ENCODE assay signal across 1 cellular context in the genomic region with DNA sequence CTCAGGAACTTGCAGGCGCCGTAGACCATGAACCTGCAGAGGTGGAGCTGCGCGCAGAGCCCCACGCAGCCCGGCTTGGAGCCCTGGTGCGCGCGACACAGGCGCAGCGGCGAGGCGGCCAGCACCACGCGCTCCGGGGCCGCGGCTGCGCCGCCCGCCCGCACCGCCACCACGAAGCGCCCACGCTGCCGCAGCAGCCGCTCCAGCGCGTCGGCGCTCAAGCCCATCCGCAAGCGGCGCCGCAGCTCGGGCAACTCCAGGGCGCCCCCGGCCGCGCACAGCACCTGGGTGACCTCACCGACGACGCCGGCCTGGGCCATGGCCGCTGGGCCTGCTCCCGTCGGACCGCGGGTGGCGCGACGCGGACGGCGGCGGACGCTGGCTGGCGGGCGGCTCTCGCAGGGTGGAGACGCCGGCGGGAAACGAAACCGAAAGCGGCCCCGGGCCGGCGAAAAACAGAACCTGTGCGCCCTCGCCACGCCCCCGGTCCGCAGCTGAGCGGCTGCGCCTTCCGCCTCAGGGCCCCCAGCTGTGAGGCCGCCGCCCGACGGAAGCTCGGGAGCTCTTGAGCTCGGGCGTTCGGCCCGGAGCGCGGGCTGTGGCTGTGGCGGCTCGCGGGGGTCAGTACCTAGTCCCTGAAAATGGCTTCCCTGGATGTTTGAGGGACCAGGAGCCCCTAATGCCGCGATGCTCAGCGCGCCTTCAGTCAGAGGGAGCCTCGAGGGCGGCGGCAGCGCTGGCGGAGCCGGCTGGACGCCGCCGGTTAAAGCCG.
TF ChIP-seq lines count a peak whose summit lies in the region.

A gene with protein sequence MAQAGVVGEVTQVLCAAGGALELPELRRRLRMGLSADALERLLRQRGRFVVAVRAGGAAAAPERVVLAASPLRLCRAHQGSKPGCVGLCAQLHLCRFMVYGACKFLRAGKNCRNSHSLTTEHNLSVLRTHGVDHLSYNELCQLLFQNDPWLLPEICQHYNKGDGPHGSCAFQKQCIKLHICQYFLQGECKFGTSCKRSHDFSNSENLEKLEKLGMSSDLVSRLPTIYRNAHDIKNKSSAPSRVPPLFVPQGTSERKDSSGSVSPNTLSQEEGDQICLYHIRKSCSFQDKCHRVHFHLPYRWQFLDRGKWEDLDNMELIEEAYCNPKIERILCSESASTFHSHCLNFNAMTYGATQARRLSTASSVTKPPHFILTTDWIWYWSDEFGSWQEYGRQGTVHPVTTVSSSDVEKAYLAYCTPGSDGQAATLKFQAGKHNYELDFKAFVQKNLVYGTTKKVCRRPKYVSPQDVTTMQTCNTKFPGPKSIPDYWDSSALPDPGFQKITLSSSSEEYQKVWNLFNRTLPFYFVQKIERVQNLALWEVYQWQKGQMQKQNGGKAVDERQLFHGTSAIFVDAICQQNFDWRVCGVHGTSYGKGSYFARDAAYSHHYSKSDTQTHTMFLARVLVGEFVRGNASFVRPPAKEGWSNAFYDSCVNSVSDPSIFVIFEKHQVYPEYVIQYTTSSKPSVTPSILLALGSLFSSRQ (minus strand): TSS at position 424 of the 772 bp plus-strand sequence. CDS start 104 bp downstream, at position 320.

TF ChIP-seq in HepG2, 621 proteins besides CTCF, POLR2A, EP300 and RAD21 (continued from another document and continues in another):
- no peak for TF ChIP-seq AKNA (CRISPR knock-in tag; IDR thresholded peaks at IDR 0.05; ENCODE audit: borderline replicate concordance)
- no peak for TF ChIP-seq ZNF724P (CRISPR knock-in tag; IDR thresholded peaks at IDR 0.05; ENCODE audit: borderline replicate concordance)
- 0 out of 2 replicates have a peak, but pooled peaks have one; percentile 49 for TF ChIP-seq ZNF230 (CRISPR knock-in tag; IDR thresholded peaks at IDR 0.05)
- TF ChIP-seq RFXANK (CRISPR knock-in tag; IDR thresholded peaks at IDR 0.05): no peak
- no peak for TF ChIP-seq ELF4 (CRISPR knock-in tag; IDR thresholded peaks at IDR 0.05; ENCODE audit: borderline replicate concordance)
- no peak for TF ChIP-seq ZNF510 (CRISPR knock-in tag; IDR thresholded peaks at IDR 0.05; ENCODE audit: low read depth)
- no peak for TF ChIP-seq GFI1 (CRISPR knock-in tag; IDR thresholded peaks at IDR 0.05; ENCODE audit: borderline replicate concordance)
- TF ChIP-seq, protein P1, sequence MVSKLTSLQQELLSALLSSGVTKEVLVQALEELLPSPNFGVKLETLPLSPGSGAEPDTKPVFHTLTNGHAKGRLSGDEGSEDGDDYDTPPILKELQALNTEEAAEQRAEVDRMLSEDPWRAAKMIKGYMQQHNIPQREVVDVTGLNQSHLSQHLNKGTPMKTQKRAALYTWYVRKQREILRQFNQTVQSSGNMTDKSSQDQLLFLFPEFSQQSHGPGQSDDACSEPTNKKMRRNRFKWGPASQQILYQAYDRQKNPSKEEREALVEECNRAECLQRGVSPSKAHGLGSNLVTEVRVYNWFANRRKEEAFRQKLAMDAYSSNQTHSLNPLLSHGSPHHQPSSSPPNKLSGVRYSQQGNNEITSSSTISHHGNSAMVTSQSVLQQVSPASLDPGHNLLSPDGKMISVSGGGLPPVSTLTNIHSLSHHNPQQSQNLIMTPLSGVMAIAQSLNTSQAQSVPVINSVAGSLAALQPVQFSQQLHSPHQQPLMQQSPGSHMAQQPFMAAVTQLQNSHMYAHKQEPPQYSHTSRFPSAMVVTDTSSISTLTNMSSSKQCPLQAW (CRISPR knock-in tag; IDR thresholded peaks at IDR 0.05): no peak
- peak; percentile 85 for TF ChIP-seq YEATS4 (CRISPR knock-in tag; IDR thresholded peaks at IDR 0.05; ENCODE audit: borderline replicate concordance)
- TF ChIP-seq ZNF703 (CRISPR knock-in tag; IDR thresholded peaks at IDR 0.05; ENCODE audit: borderline replicate concordance): no peak
- no peak for TF ChIP-seq BRCA1 (CRISPR knock-in tag; IDR thresholded peaks at IDR 0.05)
- TF ChIP-seq ZNF207 (IDR thresholded peaks at IDR 0.05; ENCODE audit: borderline replicate concordance): no peak
- no peak for TF ChIP-seq FIP1L1 (IDR thresholded peaks at IDR 0.05; ENCODE audit: borderline replicate concordance, insufficient read depth, low read depth, low read length)
- TF ChIP-seq, protein P2, sequence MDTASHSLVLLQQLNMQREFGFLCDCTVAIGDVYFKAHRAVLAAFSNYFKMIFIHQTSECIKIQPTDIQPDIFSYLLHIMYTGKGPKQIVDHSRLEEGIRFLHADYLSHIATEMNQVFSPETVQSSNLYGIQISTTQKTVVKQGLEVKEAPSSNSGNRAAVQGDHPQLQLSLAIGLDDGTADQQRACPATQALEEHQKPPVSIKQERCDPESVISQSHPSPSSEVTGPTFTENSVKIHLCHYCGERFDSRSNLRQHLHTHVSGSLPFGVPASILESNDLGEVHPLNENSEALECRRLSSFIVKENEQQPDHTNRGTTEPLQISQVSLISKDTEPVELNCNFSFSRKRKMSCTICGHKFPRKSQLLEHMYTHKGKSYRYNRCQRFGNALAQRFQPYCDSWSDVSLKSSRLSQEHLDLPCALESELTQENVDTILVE (CRISPR knock-in tag; IDR thresholded peaks at IDR 0.05): no peak
- no peak for TF ChIP-seq ZNF260 (CRISPR knock-in tag; IDR thresholded peaks at IDR 0.05; ENCODE audit: borderline replicate concordance, low read depth)
- 0 out of 2 replicates have a peak, but pooled peaks have one; percentile 53 for TF ChIP-seq NRL (CRISPR knock-in tag; IDR thresholded peaks at IDR 0.05; ENCODE audit: borderline replicate concordance)
- no peak for TF ChIP-seq ZNF644 (CRISPR knock-in tag; IDR thresholded peaks at IDR 0.05; ENCODE audit: low read depth)
- no peak for TF ChIP-seq GPBP1L1 (CRISPR knock-in tag; IDR thresholded peaks at IDR 0.05)
- TF ChIP-seq RFX5 (IDR thresholded peaks at IDR 0.05; ENCODE audit: low read depth, low read length): no peak
- TF ChIP-seq MYC (CRISPR knock-in tag; IDR thresholded peaks at IDR 0.05; ENCODE audit: borderline replicate concordance): peak; percentile 34; the same call in 1 of the 2 replicates
- no peak for TF ChIP-seq ZNF3 (CRISPR knock-in tag; IDR thresholded peaks at IDR 0.05)
- TF ChIP-seq, protein P3, sequence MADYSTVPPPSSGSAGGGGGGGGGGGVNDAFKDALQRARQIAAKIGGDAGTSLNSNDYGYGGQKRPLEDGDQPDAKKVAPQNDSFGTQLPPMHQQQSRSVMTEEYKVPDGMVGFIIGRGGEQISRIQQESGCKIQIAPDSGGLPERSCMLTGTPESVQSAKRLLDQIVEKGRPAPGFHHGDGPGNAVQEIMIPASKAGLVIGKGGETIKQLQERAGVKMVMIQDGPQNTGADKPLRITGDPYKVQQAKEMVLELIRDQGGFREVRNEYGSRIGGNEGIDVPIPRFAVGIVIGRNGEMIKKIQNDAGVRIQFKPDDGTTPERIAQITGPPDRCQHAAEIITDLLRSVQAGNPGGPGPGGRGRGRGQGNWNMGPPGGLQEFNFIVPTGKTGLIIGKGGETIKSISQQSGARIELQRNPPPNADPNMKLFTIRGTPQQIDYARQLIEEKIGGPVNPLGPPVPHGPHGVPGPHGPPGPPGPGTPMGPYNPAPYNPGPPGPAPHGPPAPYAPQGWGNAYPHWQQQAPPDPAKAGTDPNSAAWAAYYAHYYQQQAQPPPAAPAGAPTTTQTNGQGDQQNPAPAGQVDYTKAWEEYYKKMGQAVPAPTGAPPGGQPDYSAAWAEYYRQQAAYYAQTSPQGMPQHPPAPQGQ (CRISPR knock-in tag; IDR thresholded peaks at IDR 0.05; ENCODE audit: borderline replicate concordance): no peak
- TF ChIP-seq MIXL1 (CRISPR knock-in tag; IDR thresholded peaks at IDR 0.05): no peak
- no peak for TF ChIP-seq HNRNPH1 (optimal IDR thresholded peaks at IDR 0.05; ENCODE audit: low read depth, low read length)
- TF ChIP-seq TRIM24 (CRISPR knock-in tag; IDR thresholded peaks at IDR 0.05): no peak
- no peak for TF ChIP-seq ZFP41 (CRISPR knock-in tag; IDR thresholded peaks at IDR 0.05; ENCODE audit: borderline replicate concordance)
- TF ChIP-seq ATM (IDR thresholded peaks at IDR 0.05; ENCODE audit: borderline replicate concordance): no peak
- TF ChIP-seq, protein P4, sequence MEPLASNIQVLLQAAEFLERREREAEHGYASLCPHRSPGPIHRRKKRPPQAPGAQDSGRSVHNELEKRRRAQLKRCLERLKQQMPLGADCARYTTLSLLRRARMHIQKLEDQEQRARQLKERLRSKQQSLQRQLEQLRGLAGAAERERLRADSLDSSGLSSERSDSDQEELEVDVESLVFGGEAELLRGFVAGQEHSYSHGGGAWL (CRISPR knock-in tag; IDR thresholded peaks at IDR 0.05): peak; percentile 37
- TF ChIP-seq TP53 (CRISPR knock-in tag; conservative IDR thresholded peaks at IDR 0.05): no peak
- TF ChIP-seq, protein P5, sequence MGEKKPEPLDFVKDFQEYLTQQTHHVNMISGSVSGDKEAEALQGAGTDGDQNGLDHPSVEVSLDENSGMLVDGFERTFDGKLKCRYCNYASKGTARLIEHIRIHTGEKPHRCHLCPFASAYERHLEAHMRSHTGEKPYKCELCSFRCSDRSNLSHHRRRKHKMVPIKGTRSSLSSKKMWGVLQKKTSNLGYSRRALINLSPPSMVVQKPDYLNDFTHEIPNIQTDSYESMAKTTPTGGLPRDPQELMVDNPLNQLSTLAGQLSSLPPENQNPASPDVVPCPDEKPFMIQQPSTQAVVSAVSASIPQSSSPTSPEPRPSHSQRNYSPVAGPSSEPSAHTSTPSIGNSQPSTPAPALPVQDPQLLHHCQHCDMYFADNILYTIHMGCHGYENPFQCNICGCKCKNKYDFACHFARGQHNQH (CRISPR knock-in tag; IDR thresholded peaks at IDR 0.05): no peak
- peak in 1 of 2 experiments; percentile 46; a peak in 2 of 4 replicates for TF ChIP-seq KLF16 (CRISPR knock-in tag; IDR thresholded peaks at IDR 0.05)
- TF ChIP-seq ZNF878 (CRISPR knock-in tag; IDR thresholded peaks at IDR 0.05): no peak
- no peak for TF ChIP-seq ZNF235 (CRISPR knock-in tag; IDR thresholded peaks at IDR 0.05; ENCODE audit: borderline replicate concordance)
- TF ChIP-seq TFDP1 (CRISPR knock-in tag; IDR thresholded peaks at IDR 0.05; ENCODE audit: borderline replicate concordance): peak; percentile 46; the same call in 1 of the 2 replicates
- no peak for TF ChIP-seq NCOA5 (CRISPR knock-in tag; IDR thresholded peaks at IDR 0.05)
- no peak for TF ChIP-seq PLRG1 (conservative IDR thresholded peaks at IDR 0.05)
- TF ChIP-seq TARDBP (CRISPR knock-in tag; IDR thresholded peaks at IDR 0.05): peak; percentile 63
- no peak for TF ChIP-seq ZNF761 (CRISPR knock-in tag; conservative IDR thresholded peaks at IDR 0.05)
- TF ChIP-seq ZNF546 (CRISPR knock-in tag; conservative IDR thresholded peaks at IDR 0.05): no peak
- TF ChIP-seq GTF3A (CRISPR knock-in tag; conservative IDR thresholded peaks at IDR 0.05): no peak
- peak; percentile 93; the same call in 1 of the 2 replicates for TF ChIP-seq ZNF713 (CRISPR knock-in tag; IDR thresholded peaks at IDR 0.05)
- no peak for TF ChIP-seq DMAP1 (CRISPR knock-in tag; IDR thresholded peaks at IDR 0.05)
- no peak for TF ChIP-seq STAT5B (CRISPR knock-in tag; IDR thresholded peaks at IDR 0.05)
- TF ChIP-seq TBX2 (CRISPR knock-in tag; IDR thresholded peaks at IDR 0.05; ENCODE audit: borderline replicate concordance): peak; percentile 64
- TF ChIP-seq HNRNPL (IDR thresholded peaks at IDR 0.05; ENCODE audit: low read depth, low read length): no peak
- TF ChIP-seq PRMT3 (CRISPR knock-in tag; IDR thresholded peaks at IDR 0.05; ENCODE audit: borderline replicate concordance, low read depth): no peak
- no peak for TF ChIP-seq CREM (IDR thresholded peaks at IDR 0.05)
- no peak for TF ChIP-seq CREM (CRISPR knock-in tag; IDR thresholded peaks at IDR 0.05)
- TF ChIP-seq JUND (CRISPR knock-in tag; IDR thresholded peaks at IDR 0.05): no peak
- TF ChIP-seq CAMTA2 (CRISPR knock-in tag; IDR thresholded peaks at IDR 0.05; ENCODE audit: borderline replicate concordance): no peak
- 0 out of 2 replicates have a peak, but pooled peaks have one; percentile 51 for TF ChIP-seq ZNF256 (CRISPR knock-in tag; conservative IDR thresholded peaks at IDR 0.05)
